19 cellular contexts compared by ENCODE assay signal in genomic region chr10:43212043-43212721, GRCh38. TPM values are rescaled to one million over a fixed set of nuclear protein-coding genes. Genes with fewer than 3 reads are reported as not detected.
DNase-seq lines count a peak whose midpoint lies in the region; ATAC-seq and TF ChIP-seq lines count a peak whose summit lies in the region.
"Had no signal": no experiment of that assay in that cellular context is flagged by ENCODE, and none has a peak within 500 bp of the region (broad histone marks: within the 10 kb centered on the region; RNA-seq: fewer than 3 reads in every experiment).

No MANE protein-coding gene starts in this region.

- H3K4me3 ChIP-seq in BLaER1 (no peak overlapping the region), heart right ventricle (no peak overlapping the region)
- H3K4me3 ChIP-seq: K562, SK-N-MC, upper lobe of left lung had no signal

- H3K4me1 ChIP-seq in BLaER1 (peaks cover 75% of the 10 kb centered on the region), heart right ventricle (peaks cover 0 to 12% (median 5%) of the 10 kb centered on the region in 9 donors)
- H3K4me1 ChIP-seq: upper lobe of left lung had no signal

- ATAC-seq in heart right ventricle (peak in 5 of 8 donors; percentile 12 to 83 (median 69)), HG03139 (IDR thresholded peaks at IDR 0.05; ENCODE audit: unreplicated experiment) (no peak)
- ATAC-seq: K562 had no signal

- 46 to 63% methylated on average over 13 of the region's 13 CpGs for WGBS in heart right ventricle, 2 donors

- H3K4me2 ChIP-seq in BLaER1, result peak overlapping the region; percentile 9; the same call in 1 of the 2 replicates

- intact Hi-C loops in heart right ventricle (cut with DNase I), result no loop called here

- DNase-seq in NCI-H1694 treated with DMSO at 0.1 percent for 48 hours (lab: John Stamatoyannopoulos, UW), result peak; percentile 67
- DNase-seq in heart right ventricle, result peak in 1 of 2 donors; percentile 19
- DNase-seq in pons (ENCODE audit: low spot score), result peak; percentile 15
- no peak for DNase-seq in stimulated activated CD4-positive, alpha-beta T cell treated with anti-CD3 and anti-CD28 coated beads, Interleukin-15, amount 100 ng/mL, for 24 hours
- DNase-seq in RKO (ENCODE audit: low spot score), result no peak
- no peak for DNase-seq in effector CD8-positive, alpha-beta T cell (lab: John Stamatoyannopoulos, UW)
- DNase-seq: activated CD4-positive, alpha-beta T cell treated with anti-CD3 and anti-CD28 coated beads for 1 hour; central memory CD4-positive, alpha-beta T cell; effector CD4-positive, alpha-beta T cell; NCI-H1092; NCI-H2107; T1000 had no signal

- H3K36me3 ChIP-seq in BLaER1, result no peaks in the 10 kb centered on the region
- no peaks in the 10 kb centered on the region for H3K36me3 ChIP-seq in heart right ventricle
- H3K36me3 ChIP-seq: upper lobe of left lung had no signal

- peak overlapping the region; percentile 19; the same call in 1 of the 2 replicates for H3K27ac ChIP-seq in BLaER1
- no peak overlapping the region for H3K27ac ChIP-seq in heart right ventricle
- H3K27ac ChIP-seq: HL-60, SK-N-MC, upper lobe of left lung had no signal

- H3K9me3 ChIP-seq in BLaER1, result no peaks in the 10 kb centered on the region
- no peaks in the 10 kb centered on the region for H3K9me3 ChIP-seq in heart right ventricle
- H3K9me3 ChIP-seq: upper lobe of left lung had no signal

- H4K20me1 ChIP-seq in BLaER1, result no peaks in the 10 kb centered on the region

- H3K27me3 ChIP-seq in BLaER1 (no peaks in the 10 kb centered on the region), heart right ventricle (peaks cover 0 to 10% (median 0%) of the 10 kb centered on the region in 7 donors)
- H3K27me3 ChIP-seq: upper lobe of left lung had no signal

- H3K9ac ChIP-seq in BLaER1, result no peak overlapping the region

- TF ChIP-seq CTCF in heart right ventricle (IDR thresholded peaks at IDR 0.05), result no peak

RNA-seq across cellular contexts. Expression of gene RASGEF1A, which starts 54.7 kb away (rescaled TPM):
- total RNA-seq in heart right ventricle, result 1 to 10 TPM in 7 of 10 donors, under 1 TPM in 3; 0.63 to 2.4 (median 1.4) TPM
- polyA plus RNA-seq in heart right ventricle, result under 1 TPM; 0.16 to 0.44 TPM
- total RNA-seq: H4 had no signal

Comparison
In these comparisons a context has a peak if more than half of its experiments do, and no peak if none do; other contexts are left out.
1. DNase-seq: peak in NCI-H1694 treated with DMSO at 0.1 percent for 48 hours (single experiment) and pons (single experiment); none in stimulated activated CD4-positive, alpha-beta T cell treated with anti-CD3 and anti-CD28 coated beads, Interleukin-15, amount 100 ng/mL, for 24 hours (single experiment), RKO (single experiment) and effector CD8-positive, alpha-beta T cell (single experiment).